In genomic region chr11:9461068-9461759, GRCh38 we compare ENCODE assay signal across 8 cellular contexts. TPM values are rescaled to one million over a fixed set of nuclear protein-coding genes. Genes with fewer than 3 reads are reported as not detected.
A peak's percentile ranks its signal among the peaks of the same experiment; 100 is the strongest.
DNase-seq lines count a peak whose midpoint lies in the region; ATAC-seq and TF ChIP-seq lines count a peak whose summit lies in the region.

No MANE protein-coding gene starts in this region.

- no peaks in the 10 kb centered on the region for H3K9me3 Mint-ChIP-seq in activated T-cell treated with anti-CD3 and anti-CD28 coated beads, Interleukin-2, amount 50 U/mL, for 72 hours

- peak overlapping the region; percentile 98 for H3K9ac ChIP-seq in HUES64 (ENCODE audit: low read depth, low read length)

- peaks cover 32% of the 10 kb centered on the region for H3K4me1 Mint-ChIP-seq in activated T-cell treated with anti-CD3 and anti-CD28 coated beads, Interleukin-2, amount 50 U/mL, for 72 hours (ENCODE audit: low read depth)

- H3K4me3 ChIP-seq in HUES64 (ENCODE audit: low read length) (peak overlapping the region; percentile 87), esophagus muscularis mucosa (peak overlapping the region; percentile 67 to 94 (median 78)), muscle layer of duodenum (ENCODE audit: low read depth in 1 of 2, low read length in 2 of 2) (peak overlapping the region; percentile 69 to 83)

- under 1% methylated on average over 57 of the region's 57 CpGs for WGBS in HUES64
- WGBS in esophagus muscularis mucosa: under 1% methylated on average over 39 of the region's 57 CpGs

- no peaks in the 10 kb centered on the region for H3K27me3 Mint-ChIP-seq in activated T-cell treated with anti-CD3 and anti-CD28 coated beads, Interleukin-2, amount 50 U/mL, for 72 hours (ENCODE audit: low read depth)

- peak overlapping the region; percentile 95 for H3K4me3 Mint-ChIP-seq in activated T-cell treated with anti-CD3 and anti-CD28 coated beads, Interleukin-2, amount 50 U/mL, for 72 hours

- no peak for TF ChIP-seq CTCF in esophagus muscularis mucosa (IDR thresholded peaks at IDR 0.05)

- H3K9me3 ChIP-seq in HUES64 (ENCODE audit: insufficient read depth, low read depth, low read length) (no peaks in the 10 kb centered on the region), esophagus muscularis mucosa (no peaks in the 10 kb centered on the region), muscle layer of duodenum (ENCODE audit: control insufficient read depth in 1 of 2, low read length in 2 of 2) (no peaks in the 10 kb centered on the region)

- TF ChIP-seq POLR2A in esophagus muscularis mucosa (IDR thresholded peaks at IDR 0.05; ENCODE audit: low read depth): peak; percentile 88

- intact Hi-C loops in esophagus muscularis mucosa (cut with DNase I): loop anchor here (5.0 to 10.0 kb wide), 2 partner anchors 146 to 199 kb away; partner anchors contain the start of gene TMEM41B

- H3K4me1 ChIP-seq in HUES64 (ENCODE audit: insufficient read depth, low read length) (no peaks in the 10 kb centered on the region), esophagus muscularis mucosa (peaks cover 22 to 35% (median 28%) of the 10 kb centered on the region in 4 donors), muscle layer of duodenum (ENCODE audit: control insufficient read depth in 1 of 2, insufficient read depth in 2 of 2, low read length in 2 of 2) (peaks cover 0 to 11% of the 10 kb centered on the region in 2 donors)

- peak; percentile 56 for DNase-seq in DMS114 treated with DMSO at 0.1 percent for 48 hours (lab: John Stamatoyannopoulos, UW; ENCODE audit: unreplicated experiment)
- DNase-seq in OCI-M1 (lab: John Stamatoyannopoulos, UW): peak; percentile 93
- peak; percentile 82 to 86 for DNase-seq in activated T-cell treated with anti-CD3 and anti-CD28 coated beads, Interleukin-2, amount 50 U/mL, for 72 hours
- DNase-seq in esophagus muscularis mucosa (ENCODE audit: extremely low spot score): peak; percentile 97
- DNase-seq in stimulated activated CD8-positive, alpha-beta memory T cell treated with anti-CD3 and anti-CD28 coated beads, Interleukin-7, amount 100 ng/mL, for 4 hours (ENCODE audit: low read depth in 2 of 2): peak; percentile 64 to 74

- H3K36me3 Mint-ChIP-seq in activated T-cell treated with anti-CD3 and anti-CD28 coated beads, Interleukin-2, amount 50 U/mL, for 72 hours (ENCODE audit: insufficient read depth in 2 of 2): peaks cover 4 to 11% of the 10 kb centered on the region in 2 donors

- H3K27me3 ChIP-seq in HUES64 (ENCODE audit: insufficient read depth, low read length) (no peaks in the 10 kb centered on the region), esophagus muscularis mucosa (no peaks in the 10 kb centered on the region), muscle layer of duodenum (ENCODE audit: low read depth, low read length) (no peaks in the 10 kb centered on the region)

- no peak for TF ChIP-seq EP300 in esophagus muscularis mucosa (IDR thresholded peaks at IDR 0.05)

- no peaks in the 10 kb centered on the region for H3K36me3 ChIP-seq in HUES64 (ENCODE audit: insufficient read depth, low read length)
- H3K36me3 ChIP-seq in esophagus muscularis mucosa: no peaks in the 10 kb centered on the region
- H3K36me3 ChIP-seq in muscle layer of duodenum (ENCODE audit: control insufficient read depth in 1 of 2, insufficient read depth in 2 of 2, low read length in 2 of 2): peaks cover 0 to 18% of the 10 kb centered on the region in 2 donors

- H3K27ac ChIP-seq in HUES64 (ENCODE audit: low read depth, low read length) (peak overlapping the region; percentile 99), esophagus muscularis mucosa (replicated peaks in 1 of 4) (peak overlapping the region; percentile 93 to 99 (median 97)), muscle layer of duodenum (ENCODE audit: low read length) (peak overlapping the region; percentile 98)

- peak overlapping the region; percentile 98 for H3K27ac Mint-ChIP-seq in activated T-cell treated with anti-CD3 and anti-CD28 coated beads, Interleukin-2, amount 50 U/mL, for 72 hours

- ATAC-seq in GM21515 (IDR thresholded peaks at IDR 0.05; ENCODE audit: unreplicated experiment): peak; percentile 53
- ATAC-seq in activated T-cell treated with anti-CD3 and anti-CD28 coated beads, Interleukin-2, amount 50 U/mL, for 72 hours (replicated peaks in 1 of 2): peak; percentile 53 to 63

RNA-seq across cellular contexts. Expression of gene ZNF143, which starts 0.4 kb away (rescaled TPM):
- 28.6 TPM for polyA plus RNA-seq in HUES64 (2013, experiment 1 of 2)
- 31.4 TPM for polyA plus RNA-seq in HUES64 (2013, experiment 2 of 2)
- total RNA-seq in activated T-cell treated with anti-CD3 and anti-CD28 coated beads, Interleukin-2, amount 50 U/mL, for 72 hours: 10 to 100 TPM; 21.8 to 29.1 TPM
- total RNA-seq in esophagus muscularis mucosa: 10 to 100 TPM; 30.0 to 38.8 (median 34.5) TPM

Comparison
In these comparisons a context has a peak if more than half of its experiments do, and no peak if none do; other contexts are left out.
1. Peak in every context shown above with its lines: DNase-seq, ATAC-seq, H3K4me3 ChIP-seq and H3K27ac ChIP-seq.